In the genomic region with DNA sequence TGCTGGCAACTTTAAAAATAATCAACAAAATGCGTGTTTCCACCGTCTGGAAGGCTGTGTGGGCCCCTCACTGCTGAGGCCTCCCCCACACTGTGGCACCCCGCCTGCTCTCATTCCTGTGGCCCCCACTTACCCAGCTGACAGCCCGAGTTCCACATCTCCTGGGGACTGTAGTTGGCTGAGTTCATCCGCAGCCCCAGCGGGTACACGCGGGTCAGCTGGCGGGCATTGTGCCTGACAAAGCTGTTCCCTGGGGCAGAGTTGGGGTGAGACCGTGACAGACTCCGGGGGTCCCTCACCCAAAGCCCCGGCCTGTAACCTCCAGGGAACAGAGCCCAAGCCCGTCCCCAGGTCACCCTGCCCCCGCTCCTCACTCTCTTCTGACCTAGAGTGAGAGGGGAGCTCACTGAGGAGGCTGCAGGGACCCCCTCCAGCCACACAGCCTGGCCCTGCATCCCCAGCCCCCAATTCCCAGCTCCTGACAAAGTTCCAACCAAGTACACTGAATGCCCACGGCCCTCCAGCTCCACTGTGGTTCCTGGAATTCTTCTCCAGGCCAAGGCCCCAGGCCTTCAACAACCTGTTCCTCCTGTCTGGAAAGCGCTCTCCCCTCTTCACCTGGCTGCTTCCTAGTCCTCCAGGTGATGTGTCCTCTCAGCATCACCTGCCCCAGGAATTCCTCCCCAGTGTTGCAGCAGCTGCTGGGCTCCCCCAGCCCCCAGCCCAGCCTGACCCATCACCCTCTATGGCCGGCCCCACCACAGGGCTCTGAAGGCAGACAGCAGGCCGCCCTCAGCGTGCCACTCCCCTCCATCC, we compare ENCODE assay signal across 17 cellular contexts.
"Had no signal": no experiment of that assay in that cellular context is flagged by ENCODE, and none has a peak within 500 bp of the region (broad histone marks: within the 10 kb centered on the region; RNA-seq: fewer than 3 reads in every experiment).

No MANE protein-coding gene starts in this region.

- DNase-seq: activated CD4-positive, alpha-beta T cell treated with anti-CD3 and anti-CD28 coated beads for 1 hour; activated CD4-positive, alpha-beta T cell treated with anti-CD3 and anti-CD28 coated beads, Interleukin-2, amount 50 U/mL, for 48 hours; activated CD8-positive, alpha-beta memory T cell treated with anti-CD3 and anti-CD28 coated beads, Interleukin-2, amount 10 ng/mL, durations not matched to agents 7 days and 5 days; activated naive CD4-positive, alpha-beta T cell treated with Interleukin-2 at 50 U/mL for 16 hours; activated naive CD8-positive, alpha-beta T cell treated with anti-CD3 and anti-CD28 coated beads, Interleukin-2, amount 50 U/mL, for 24 hours; activated T-cell treated with anti-CD3 and anti-CD28 coated beads, Interleukin-2, amount 50 U/mL, for 72 hours; colonic mucosa; effector CD8-positive, alpha-beta T cell; immature natural killer cell; left colon; stimulated activated CD4-positive, alpha-beta T cell treated with anti-CD3 and anti-CD28 coated beads, Interleukin-2, amount 100 ng/mL, for 24 hours; stimulated activated naive CD4-positive, alpha-beta T cell; upper lobe of right lung had no signal

- H3K9me3 ChIP-seq: colonic mucosa, upper lobe of right lung had no signal

- H3K27ac Mint-ChIP-seq: activated CD8-positive, alpha-beta memory T cell treated with anti-CD3 and anti-CD28 coated beads, Interleukin-2, amount 10 ng/mL, durations not matched to agents 7 days and 5 days; activated naive CD8-positive, alpha-beta T cell treated with anti-CD3 and anti-CD28 coated beads, Interleukin-2, amount 50 U/mL, for 24 hours; activated T-cell treated with anti-CD3 and anti-CD28 coated beads, Interleukin-2, amount 50 U/mL, for 72 hours; T-helper 2 cell treated with Interferon-gamma antibody and Interleukin-4, amounts not matched to agents 5 μg/mL and 100 μg/mL, for 36 hours had no signal

- ATAC-seq: activated CD8-positive, alpha-beta memory T cell treated with anti-CD3 and anti-CD28 coated beads, Interleukin-2, amount 10 ng/mL, durations not matched to agents 7 days and 5 days; activated naive CD8-positive, alpha-beta T cell treated with anti-CD3 and anti-CD28 coated beads, Interleukin-2, amount 50 U/mL, for 24 hours; left colon; sciatic nerve; upper lobe of right lung had no signal

- H3K4me1 ChIP-seq: colonic mucosa, upper lobe of right lung had no signal

- H3K36me3 Mint-ChIP-seq: activated CD8-positive, alpha-beta memory T cell treated with anti-CD3 and anti-CD28 coated beads, Interleukin-2, amount 10 ng/mL, durations not matched to agents 7 days and 5 days; immature natural killer cell; memory B cell had no signal

- H3K4me1 Mint-ChIP-seq: activated CD8-positive, alpha-beta memory T cell treated with anti-CD3 and anti-CD28 coated beads, Interleukin-2, amount 10 ng/mL, durations not matched to agents 7 days and 5 days; activated naive CD8-positive, alpha-beta T cell treated with anti-CD3 and anti-CD28 coated beads, Interleukin-2, amount 50 U/mL, for 24 hours; immature natural killer cell; nephron had no signal

- H3K36me3 ChIP-seq: colonic mucosa, upper lobe of right lung had no signal

- H3K4me3 Mint-ChIP-seq: activated CD8-positive, alpha-beta memory T cell treated with anti-CD3 and anti-CD28 coated beads, Interleukin-2, amount 10 ng/mL, durations not matched to agents 7 days and 5 days; activated naive CD8-positive, alpha-beta T cell treated with anti-CD3 and anti-CD28 coated beads, Interleukin-2, amount 50 U/mL, for 24 hours; activated T-cell treated with anti-CD3 and anti-CD28 coated beads, Interleukin-2, amount 50 U/mL, for 72 hours; immature natural killer cell; memory B cell; nephron; T-helper 2 cell treated with Interferon-gamma antibody and Interleukin-4, amounts not matched to agents 5 μg/mL and 100 μg/mL, for 36 hours had no signal

- H3K9me3 Mint-ChIP-seq: activated naive CD8-positive, alpha-beta T cell treated with anti-CD3 and anti-CD28 coated beads, Interleukin-2, amount 50 U/mL, for 24 hours; activated T-cell treated with anti-CD3 and anti-CD28 coated beads, Interleukin-2, amount 50 U/mL, for 72 hours; immature natural killer cell; memory B cell; nephron; T-helper 2 cell treated with Interferon-gamma antibody and Interleukin-4, amounts not matched to agents 5 μg/mL and 100 μg/mL, for 36 hours had no signal

- H3K27me3 Mint-ChIP-seq: activated naive CD8-positive, alpha-beta T cell treated with anti-CD3 and anti-CD28 coated beads, Interleukin-2, amount 50 U/mL, for 24 hours had no signal

- H3K27ac ChIP-seq: colonic mucosa, upper lobe of right lung had no signal

- H3K4me3 ChIP-seq: colonic mucosa, upper lobe of right lung had no signal

- H3K27me3 ChIP-seq: colonic mucosa, upper lobe of right lung had no signal
